Comparison of ENCODE assay signal across 8 cellular contexts in genomic region chr9:116687762-116688160, GRCh38. TPM values are rescaled to one million over a fixed set of nuclear protein-coding genes. Genes with fewer than 3 reads are reported as not detected.
DNase-seq lines count a peak whose midpoint lies in the region; ATAC-seq, FAIRE-seq and TF ChIP-seq lines count a peak whose summit lies in the region.

No MANE protein-coding gene starts in this region.

- H3K4ac ChIP-seq in mesendoderm (ENCODE audit: low read depth, low read length): peak overlapping the region; percentile 28

- H2BK15ac ChIP-seq in mesendoderm (replicated peaks; ENCODE audit: low read depth): no peak overlapping the region

- peak overlapping the region; percentile 92 for H3K56ac ChIP-seq in mesendoderm (ENCODE audit: low read length)

- peaks cover 6% of the 10 kb centered on the region for H3K79me2 ChIP-seq in mesendoderm (ENCODE audit: control insufficient read depth, insufficient read depth, low read length)

- ATAC-seq in GM18867 (IDR thresholded peaks at IDR 0.05; ENCODE audit: unreplicated experiment): peak; percentile 14

- TF ChIP-seq CTCF in colonic mucosa (IDR thresholded peaks at IDR 0.05): no peak
- TF ChIP-seq CTCF in D721Med (IDR thresholded peaks at IDR 0.05; ENCODE audit: insufficient read depth, missing control alignments): no peak

- WGBS in mesendoderm (ENCODE audit: extremely low coverage, insufficient coverage, low lambda C conversion rate): no CpG with 5 or more reads among the region's 7 CpGs

- FAIRE-seq in urothelium cell line (lab: Jason Lieb, UNC) (no peak), D721Med (lab: Jason Lieb, UNC) (no peak)

- intact Hi-C loops in colonic mucosa (cut with DNase I): no loop called here

- H3K4me3 ChIP-seq in NT2/D1 (ENCODE audit: insufficient read length, low read depth) (peak overlapping the region; percentile 76), colonic mucosa (peak overlapping the region; percentile 66), mesendoderm (ENCODE audit: low read length) (peak overlapping the region; percentile 72)

- H3K9ac ChIP-seq in NT2/D1 (ENCODE audit: insufficient read length, low read depth): peak overlapping the region; percentile 82
- H3K9ac ChIP-seq in colonic mucosa (ENCODE audit: low read depth in 2 of 2, low read length in 2 of 2): peak overlapping the region; percentile 57 to 73
- H3K9ac ChIP-seq in mesendoderm (ENCODE audit: low read length): peak overlapping the region; percentile 86

- H3K27me3 ChIP-seq in NT2/D1 (ENCODE audit: insufficient read depth, insufficient read length): no peaks in the 10 kb centered on the region
- no peaks in the 10 kb centered on the region for H3K27me3 ChIP-seq in colonic mucosa
- no peaks in the 10 kb centered on the region for H3K27me3 ChIP-seq in mesendoderm (ENCODE audit: insufficient read depth, low read length, poor library complexity)

- no peak overlapping the region for H4K8ac ChIP-seq in mesendoderm (ENCODE audit: low read depth, low read length)

- H2BK120ac ChIP-seq in mesendoderm (ENCODE audit: low read depth, low read length): peak overlapping the region; percentile 18

- DNase-seq in NT2/D1 (ENCODE audit: low read depth, low spot score) (no peak), colonic mucosa (no peak), mesendoderm (peak; percentile 44), urothelium cell line (ENCODE audit: low spot score) (peak; percentile 18), SW 1271 (lab: John Stamatoyannopoulos, UW) (no peak), D721Med (ENCODE audit: insufficient read length, low spot score) (no peak), cortex of kidney (lab: John Stamatoyannopoulos, UW) (no peak)

- no peak overlapping the region for H4K5ac ChIP-seq in mesendoderm (ENCODE audit: low read length)

- peaks cover 9% of the 10 kb centered on the region for H3K79me1 ChIP-seq in mesendoderm (ENCODE audit: low read length)

- H3K9me3 ChIP-seq in NT2/D1 (ENCODE audit: insufficient read depth, low read length) (peaks cover 11% of the 10 kb centered on the region), colonic mucosa (no peaks in the 10 kb centered on the region)

- peak overlapping the region; percentile 22 for H3K27ac ChIP-seq in colonic mucosa
- H3K27ac ChIP-seq in mesendoderm (ENCODE audit: low read depth, low read length): no peak overlapping the region

- no peak overlapping the region for H2BK5ac ChIP-seq in mesendoderm (ENCODE audit: low read length)

- peaks cover 3% of the 10 kb centered on the region for H3K4me1 ChIP-seq in NT2/D1 (ENCODE audit: insufficient read depth, insufficient read length)
- H3K4me1 ChIP-seq in colonic mucosa: peaks cover 12% of the 10 kb centered on the region
- H3K4me1 ChIP-seq in mesendoderm (ENCODE audit: control insufficient read depth, low read depth, low read length): peaks cover 6% of the 10 kb centered on the region

- peak overlapping the region; percentile 90 for H3K23ac ChIP-seq in mesendoderm (ENCODE audit: low read length)

- H3K36me3 ChIP-seq in NT2/D1 (ENCODE audit: insufficient read depth, insufficient read length, low read length) (peaks cover 14% of the 10 kb centered on the region), colonic mucosa (no peaks in the 10 kb centered on the region), mesendoderm (ENCODE audit: control insufficient read depth, insufficient read depth, low read length) (no peaks in the 10 kb centered on the region)

- H3K4me2 ChIP-seq in mesendoderm (ENCODE audit: low read length): peak overlapping the region; percentile 92

- peak overlapping the region; percentile 91 for H3K18ac ChIP-seq in mesendoderm (ENCODE audit: low read length)

- peak overlapping the region; percentile 62 for H2AK5ac ChIP-seq in mesendoderm (ENCODE audit: low read length)

RNA-seq across cellular contexts. Expression of gene TRIM32, which starts 0.7 kb away (rescaled TPM):
- total RNA-seq in colonic mucosa: 10 to 100 TPM; 17.1 to 17.2 TPM
- polyA plus RNA-seq in mesendoderm (2013, experiment 1 of 2): 6.3 TPM
- polyA plus RNA-seq in mesendoderm (2013, experiment 2 of 2): 6.5 TPM

Comparison
In these comparisons a context has a peak if more than half of its experiments do, and no peak if none do; other contexts are left out.
1. DNase-seq: peak in mesendoderm (single experiment) and urothelium cell line (single experiment); none in NT2/D1 (single experiment), colonic mucosa (single experiment), SW 1271 (0 of 2), D721Med (single experiment) and cortex of kidney (single experiment).
2. Peak in every context shown above with its lines, with median percentiles within 50 percentile points of each other: H3K4me3 ChIP-seq and H3K9ac ChIP-seq.